In genomic region chr14:65096323-65097089, GRCh38 we compare ENCODE assay signal across 9 cellular contexts. TPM values are rescaled to one million over a fixed set of nuclear protein-coding genes. Genes with fewer than 3 reads are reported as not detected.
DNase-seq lines count a peak whose midpoint lies in the region; TF ChIP-seq lines count a peak whose summit lies in the region.
"Had no signal": no experiment of that assay in that cellular context is flagged by ENCODE, and none has a peak within 500 bp of the region (broad histone marks: within the 10 kb centered on the region; RNA-seq: fewer than 3 reads in every experiment).

No MANE protein-coding gene starts in this region.

- peaks cover 88% of the 10 kb centered on the region for H3K36me3 Mint-ChIP-seq in dendritic cell treated with granulocyte-macrophage colony-stimulating factor and Interleukin-4, amounts not matched to agents 40 ng/mL and 50 ng/mL, for 4 days (ENCODE audit: low read depth)
- H3K36me3 Mint-ChIP-seq in nephron progenitor cell (ENCODE audit: low read depth): peaks cover 42% of the 10 kb centered on the region

- no peak overlapping the region for H3K4me3 ChIP-seq in AG04450 (ENCODE audit: low read depth, low read length)
- no peak overlapping the region for H3K4me3 ChIP-seq in MM.1S (ENCODE audit: low read length)

- H3K9ac ChIP-seq in MM.1S (ENCODE audit: low read length): no peak overlapping the region

- no peaks in the 10 kb centered on the region for H3K9me3 Mint-ChIP-seq in dendritic cell treated with granulocyte-macrophage colony-stimulating factor and Interleukin-4, amounts not matched to agents 40 ng/mL and 50 ng/mL, for 4 days
- no peaks in the 10 kb centered on the region for H3K9me3 Mint-ChIP-seq in nephron progenitor cell

- H4K20me1 ChIP-seq in MM.1S (ENCODE audit: insufficient read depth, low read length): no peaks in the 10 kb centered on the region

- intact Hi-C loops in dendritic cell treated with granulocyte-macrophage colony-stimulating factor and Interleukin-4, amounts not matched to agents 40 ng/mL and 50 ng/mL, for 4 days (cut with micrococcal nuclease): no loop called here

- TF ChIP-seq CTCF in AG04450 (IDR thresholded peaks at IDR 0.05; ENCODE audit: low read depth, low read length): no peak
- no peak for TF ChIP-seq CTCF in nephron progenitor cell (IDR thresholded peaks at IDR 0.05)
- TF ChIP-seq CTCF in MM.1S (IDR thresholded peaks at IDR 0.05; ENCODE audit: low read length): no peak

- H3K27me3 Mint-ChIP-seq in dendritic cell treated with granulocyte-macrophage colony-stimulating factor and Interleukin-4, amounts not matched to agents 40 ng/mL and 50 ng/mL, for 4 days: no peaks in the 10 kb centered on the region
- H3K27me3 Mint-ChIP-seq in nephron progenitor cell (ENCODE audit: low read depth, poor library complexity): no peaks in the 10 kb centered on the region

- H3K9me3 ChIP-seq in AG04450 (ENCODE audit: control insufficient read depth, insufficient read depth, low read length): no peaks in the 10 kb centered on the region
- no peaks in the 10 kb centered on the region for H3K9me3 ChIP-seq in MM.1S (replicated peaks; ENCODE audit: insufficient read depth, low read length)

- H3K4me3 Mint-ChIP-seq in dendritic cell treated with granulocyte-macrophage colony-stimulating factor and Interleukin-4, amounts not matched to agents 40 ng/mL and 50 ng/mL, for 4 days: no peak overlapping the region
- no peak overlapping the region for H3K4me3 Mint-ChIP-seq in nephron progenitor cell

- no peaks in the 10 kb centered on the region for H3K27me3 ChIP-seq in AG04450 (ENCODE audit: control insufficient read depth, insufficient read depth, low read length)
- no peaks in the 10 kb centered on the region for H3K27me3 ChIP-seq in MM.1S (replicated peaks; ENCODE audit: insufficient read depth, low read length)

- no peaks in the 10 kb centered on the region for H3K36me3 ChIP-seq in MM.1S (replicated peaks; ENCODE audit: insufficient read depth, low read length)

- no peak overlapping the region for H3K4me2 ChIP-seq in MM.1S (ENCODE audit: low read depth, low read length)

- no peaks in the 10 kb centered on the region for H3F3A ChIP-seq in MM.1S (ENCODE audit: insufficient read depth, low read length)

- H3K4me1 ChIP-seq in MM.1S (ENCODE audit: low read length): 0 out of 2 replicates have a peak, but pooled peaks cover 10% of the 10 kb centered on the region

- H3K79me2 ChIP-seq in MM.1S (ENCODE audit: low read length): peaks cover 55% of the 10 kb centered on the region

- CTCF ChIA-PET in AG04450 (lab: Charles Lee): no interaction called here

- no peak overlapping the region for H2AFZ ChIP-seq in MM.1S (ENCODE audit: low read length)

- peak overlapping the region; percentile 39 for H3K27ac ChIP-seq in AG04450 (ENCODE audit: low read depth, low read length)
- no peak overlapping the region for H3K27ac ChIP-seq in MM.1S (ENCODE audit: low read length)
- H3K27ac ChIP-seq: HL-60 had no signal

- H3K27ac Mint-ChIP-seq in dendritic cell treated with granulocyte-macrophage colony-stimulating factor and Interleukin-4, amounts not matched to agents 40 ng/mL and 50 ng/mL, for 4 days: peak overlapping the region; percentile 17
- peak overlapping the region; percentile 39 for H3K27ac Mint-ChIP-seq in nephron progenitor cell

- peaks cover 35% of the 10 kb centered on the region for H3K4me1 Mint-ChIP-seq in dendritic cell treated with granulocyte-macrophage colony-stimulating factor and Interleukin-4, amounts not matched to agents 40 ng/mL and 50 ng/mL, for 4 days (ENCODE audit: low read depth)
- H3K4me1 Mint-ChIP-seq in nephron progenitor cell: peaks cover 24% of the 10 kb centered on the region

- POLR2A ChIA-PET in AG04450 (lab: Yijun Ruan, JAX): no interaction called here

- DNase-seq in AG04450 (ENCODE audit: low read depth, low spot score) (no peak), NCI-H446 treated with DMSO at 0.1 percent for 48 hours (lab: John Stamatoyannopoulos, UW) (peak; percentile 10), nephron progenitor cell (no peak), SW 1271 (lab: John Stamatoyannopoulos, UW) (no peak), MM.1S (no peak), iPS-NIHi7 (ENCODE audit: extremely low spot score) (no peak), medulla oblongata (ENCODE audit: extremely low spot score) (no peak)

- no peaks in the 10 kb centered on the region for H3K9me2 ChIP-seq in MM.1S (replicated peaks; ENCODE audit: insufficient read depth, low read length)

RNA-seq across cellular contexts. Expression of gene MAX, which starts 5.8 kb away (rescaled TPM):
- polyA plus RNA-seq in AG04450 (2011; rRNA removed): 59.2 and 62.0 TPM in 2 replicates
- 63.7 and 81.0 TPM in 2 replicates for polyA minus RNA-seq in AG04450 (2011; rRNA and poly(A)+ RNA removed)
